Comparison of ENCODE assay signal across 8 cellular contexts in genomic region chr1:217089239-217090014, GRCh38.
DNase-seq lines count a peak whose midpoint lies in the region; ATAC-seq and TF ChIP-seq lines count a peak whose summit lies in the region.

No MANE protein-coding gene starts in this region.

- peak; percentile 22 for DNase-seq in HT-29 (ENCODE audit: low spot score)
- DNase-seq in RWPE2 (ENCODE audit: low spot score) = no peak
- peak; percentile 75 for DNase-seq in globus pallidus (ENCODE audit: low spot score)
- peak; percentile 62 for DNase-seq in osteoblast (ENCODE audit: insufficient read length, low spot score, missing footprints)
- no peak for DNase-seq in NCI-H524 treated with DMSO at 0.1 percent for 48 hours (lab: John Stamatoyannopoulos, UW)
- no peak for DNase-seq in SKM-1 (lab: John Stamatoyannopoulos, UW; ENCODE audit: unreplicated experiment)
- no peak for DNase-seq in naive thymus-derived CD4-positive, alpha-beta T cell
- DNase-seq in mesenteric fat pad (ENCODE audit: low spot score) = no peak

- H3K27ac Mint-ChIP-seq in naive thymus-derived CD4-positive, alpha-beta T cell = no peak overlapping the region

- peak overlapping the region; percentile 45 for H3K4me2 ChIP-seq in osteoblast (ENCODE audit: insufficient read depth, low read length)

- intact Hi-C loops in naive thymus-derived CD4-positive, alpha-beta T cell (cut with micrococcal nuclease) = no loop called here

- peaks cover 0 to 7% (median 4%) of the 10 kb centered on the region in 7 donors for H3K4me1 Mint-ChIP-seq in naive thymus-derived CD4-positive, alpha-beta T cell

- peak overlapping the region; percentile 22 for H2AFZ ChIP-seq in osteoblast (ENCODE audit: low read length)

- TF ChIP-seq CTCF in RWPE2 (IDR thresholded peaks at IDR 0.05; ENCODE audit: poor library complexity, severe bottlenecking) (no peak), osteoblast (IDR thresholded peaks at IDR 0.05; ENCODE audit: extremely low read depth, low read depth, low read length) (no peak)

- H3K9me3 ChIP-seq in RWPE2 (ENCODE audit: severe bottlenecking) (no peaks in the 10 kb centered on the region), osteoblast (ENCODE audit: low read depth, low read length) (no peaks in the 10 kb centered on the region)
- H3K9me3 ChIP-seq in naive thymus-derived CD4-positive, alpha-beta T cell (ENCODE audit: control insufficient read depth in 2 of 3, low read length in 3 of 3) = no peaks in the 10 kb centered on the region

- peak overlapping the region in 5 of 10 donors; percentile 18 to 56 (median 27) for H3K4me3 Mint-ChIP-seq in naive thymus-derived CD4-positive, alpha-beta T cell

- H3K27me3 ChIP-seq in RWPE2 (ENCODE audit: insufficient read depth, poor library complexity, severe bottlenecking) (no peaks in the 10 kb centered on the region), osteoblast (ENCODE audit: insufficient read depth, low read length) (no peaks in the 10 kb centered on the region)
- no peaks in the 10 kb centered on the region for H3K27me3 ChIP-seq in naive thymus-derived CD4-positive, alpha-beta T cell (ENCODE audit: control insufficient read depth in 2 of 2, insufficient read depth in 2 of 2, low read length in 2 of 2)

- H3K4me1 ChIP-seq in RWPE2 (ENCODE audit: insufficient read depth, poor library complexity, severe bottlenecking) (no peaks in the 10 kb centered on the region), osteoblast (ENCODE audit: insufficient read depth, low read length) (no peaks in the 10 kb centered on the region)
- H3K4me1 ChIP-seq in naive thymus-derived CD4-positive, alpha-beta T cell (ENCODE audit: control insufficient read depth in 2 of 2, insufficient read depth in 2 of 2, low read length in 2 of 2) = no peaks in the 10 kb centered on the region

- H3K36me3 ChIP-seq in RWPE2 (ENCODE audit: low read depth) (no peaks in the 10 kb centered on the region), osteoblast (ENCODE audit: insufficient read depth, low read length) (no peaks in the 10 kb centered on the region)
- H3K36me3 ChIP-seq in naive thymus-derived CD4-positive, alpha-beta T cell (ENCODE audit: control insufficient read depth in 2 of 3, insufficient read depth in 3 of 3, low read length in 3 of 3) = no peaks in the 10 kb centered on the region

- peak; percentile 66; the same call in 2 of the 3 replicates for ATAC-seq in RWPE2 (ENCODE audit: low read depth)
- no peak for ATAC-seq in naive thymus-derived CD4-positive, alpha-beta T cell

- H3K27me3 Mint-ChIP-seq in naive thymus-derived CD4-positive, alpha-beta T cell = peaks cover 34 to 57% (median 42%) of the 10 kb centered on the region in 5 donors

- H3K79me2 ChIP-seq in osteoblast (ENCODE audit: insufficient read depth, low read length) = no peaks in the 10 kb centered on the region

- H3K27ac ChIP-seq in RWPE2 (ENCODE audit: poor library complexity, severe bottlenecking) = no peak overlapping the region
- no peak overlapping the region for H3K27ac ChIP-seq in osteoblast (ENCODE audit: low read depth, low read length)
- H3K27ac ChIP-seq in naive thymus-derived CD4-positive, alpha-beta T cell (ENCODE audit: low read depth, low read length) = no peak overlapping the region

- POLR2A ChIA-PET in naive thymus-derived CD4-positive, alpha-beta T cell (lab: Charles Lee) = no interaction called here

- CTCF ChIA-PET in naive thymus-derived CD4-positive, alpha-beta T cell (lab: Charles Lee) = no interaction called here

- H3K9me3 Mint-ChIP-seq in naive thymus-derived CD4-positive, alpha-beta T cell = peaks cover 0 to 22% (median 3%) of the 10 kb centered on the region in 11 donors

- H3K36me3 Mint-ChIP-seq in naive thymus-derived CD4-positive, alpha-beta T cell = peaks cover 0 to 8% (median 0%) of the 10 kb centered on the region in 5 donors

- H3K4me3 ChIP-seq in RWPE2 (ENCODE audit: severe bottlenecking) = peak overlapping the region; percentile 35
- H3K4me3 ChIP-seq in osteoblast (ENCODE audit: insufficient read depth, low read length) = peak overlapping the region; percentile 37
- no peak overlapping the region for H3K4me3 ChIP-seq in naive thymus-derived CD4-positive, alpha-beta T cell (ENCODE audit: low read length)

- no peaks in the 10 kb centered on the region for H4K20me1 ChIP-seq in osteoblast (ENCODE audit: insufficient read depth, low read length)

Comparison
In these comparisons a context has a peak if more than half of its experiments do, and no peak if none do; other contexts are left out.
1. DNase-seq: peak in HT-29 (single experiment), globus pallidus (single experiment) and osteoblast (single experiment); none in RWPE2 (single experiment), NCI-H524 treated with DMSO at 0.1 percent for 48 hours (single experiment), SKM-1 (single experiment), naive thymus-derived CD4-positive, alpha-beta T cell (0 of 9) and mesenteric fat pad (single experiment).